In the genomic region with DNA sequence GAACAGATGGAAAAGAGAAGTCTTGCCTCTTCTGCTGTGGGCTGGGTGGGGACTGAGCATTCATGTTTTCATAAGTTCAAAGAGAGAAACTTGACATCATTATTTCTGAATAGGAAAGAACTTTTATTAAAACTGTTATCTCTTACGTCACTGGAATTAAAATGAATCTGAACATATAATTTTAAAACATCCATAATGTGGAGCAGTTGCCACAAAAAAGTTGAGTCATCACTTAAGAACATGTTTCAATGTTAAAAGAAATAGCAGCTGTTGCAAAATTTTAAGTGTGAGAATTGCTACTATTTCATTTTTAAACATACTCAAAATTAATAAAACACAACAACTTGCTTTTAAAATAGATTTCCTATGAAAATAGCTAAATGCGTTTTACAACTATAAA, we compare ENCODE assay signal across 33 cellular contexts.
"Had no signal": no experiment of that assay in that cellular context is flagged by ENCODE, and none has a peak within 500 bp of the region (broad histone marks: within the 10 kb centered on the region; RNA-seq: fewer than 3 reads in every experiment).

No MANE protein-coding gene starts in this region.

- H3K36me3 ChIP-seq: breast epithelium, left lung, neutrophil, pancreas, prostate gland, sigmoid colon, suprapubic skin, tibial artery, upper lobe of right lung had no signal

- H3K27me3 ChIP-seq: breast epithelium, dorsolateral prefrontal cortex, foreskin keratinocyte, left lung, neutrophil, sigmoid colon, suprapubic skin, tibial artery, upper lobe of right lung had no signal

- H3K4me3 ChIP-seq: breast epithelium, coronary artery, dorsolateral prefrontal cortex, left lung, lung, pancreas, prostate gland, sigmoid colon, smooth muscle cell, suprapubic skin, tibial artery, upper lobe of right lung had no signal

- FAIRE-seq: islet of Langerhans, pancreas had no signal

- H3K4me1 Mint-ChIP-seq: activated CD4-positive, alpha-beta memory T cell treated with anti-CD3 and anti-CD28 coated beads, Interleukin-2, amount 10 ng/mL, durations not matched to agents 7 days and 5 days; activated CD4-positive, alpha-beta T cell treated with anti-CD3 and anti-CD28 coated beads, Interleukin-2, amount 10 ng/mL, durations not matched to agents 24 days and 14 days; activated T-helper 17 cell treated with anti-CD3 and anti-CD28 coated beads, Interleukin-2, amount 50 U/mL, for 72 hours; central memory CD8-positive, alpha-beta T cell; stimulated activated naive B cell treated with anti-CD40 and anti-IgM and Interleukin-4, amounts not matched to agents 10 μg/mL and 1 μg/mL and 100 μg/mL, for 72 hours had no signal

- ATAC-seq: activated T-helper 17 cell treated with anti-CD3 and anti-CD28 coated beads, Interleukin-2, amount 50 U/mL, for 72 hours; foreskin keratinocyte; natural killer cell treated with Interleukin-12 subunit alpha and Interleukin-12 subunit beta and Interleukin-15 and Interleukin-18, amount 100 ng/mL, for 72 hours; pancreas; stimulated activated naive B cell treated with anti-CD40 and anti-IgM and Interleukin-4, amounts not matched to agents 10 μg/mL and 1 μg/mL and 100 μg/mL, for 72 hours had no signal

- DNase-seq: activated CD4-positive, alpha-beta memory T cell treated with anti-CD3 and anti-CD28 coated beads, Interleukin-2, amount 10 ng/mL, durations not matched to agents 7 days and 5 days; activated CD4-positive, alpha-beta T cell treated with anti-CD3 and anti-CD28 coated beads, Interleukin-2, amount 10 ng/mL, durations not matched to agents 24 days and 14 days; activated CD4-positive, CD25-positive, alpha-beta regulatory T cell treated with anti-CD3 and anti-CD28 coated beads, Interleukin-2, amount 50 U/mL, for 72 hours; activated CD8-positive, alpha-beta memory T cell treated with anti-CD3 and anti-CD28 coated beads, Interleukin-2, amount 50 U/mL, for 48 hours; activated gamma-delta T cell treated with Interleukin-2 at 50 U/mL for 16 hours; activated naive CD4-positive, alpha-beta T cell treated with anti-CD3 and anti-CD28 coated beads, Interleukin-2, amount 50 U/mL, for 16 hours; activated T-cell treated with anti-CD3 and anti-CD28 coated beads, Interleukin-2, amount 50 U/mL, for 24 hours; dorsolateral prefrontal cortex; effector memory CD4-positive, alpha-beta T cell; foreskin keratinocyte; mesendoderm; pancreas; retina; sigmoid colon; stimulated activated CD4-positive, alpha-beta T cell treated with anti-CD3 and anti-CD28 coated beads, Interleukin-1b, Interleukin-23, amount 100 ng/mL, for 48 hours; stimulated activated naive B cell treated with anti-CD40 and anti-IgM and Interleukin-4, amounts not matched to agents 10 μg/mL and 1 μg/mL and 100 μg/mL, for 72 hours; SW 1271; T1000; tibial artery; upper lobe of right lung had no signal

- H3K9me3 Mint-ChIP-seq: activated CD4-positive, alpha-beta T cell treated with anti-CD3 and anti-CD28 coated beads, Interleukin-2, amount 10 ng/mL, durations not matched to agents 24 days and 14 days; activated T-cell treated with anti-CD3 and anti-CD28 coated beads, Interleukin-2, amount 50 U/mL, for 24 hours; natural killer cell treated with Interleukin-12 subunit alpha and Interleukin-12 subunit beta and Interleukin-15 and Interleukin-18, amount 100 ng/mL, for 72 hours; stimulated activated naive B cell treated with anti-CD40 and anti-IgM and Interleukin-4, amounts not matched to agents 10 μg/mL and 1 μg/mL and 100 μg/mL, for 72 hours; T-helper 1 cell treated with Interleukin-12 subunit alpha and Interleukin-12 subunit beta and Interleukin-4 antibody, amounts not matched to agents 30 μg/mL and 1 μg/mL, for 36 hours had no signal

- H3K4me3 Mint-ChIP-seq: activated CD4-positive, alpha-beta memory T cell treated with anti-CD3 and anti-CD28 coated beads, Interleukin-2, amount 10 ng/mL, durations not matched to agents 7 days and 5 days; activated CD4-positive, alpha-beta T cell treated with anti-CD3 and anti-CD28 coated beads, Interleukin-2, amount 10 ng/mL, durations not matched to agents 24 days and 14 days; activated T-cell treated with anti-CD3 and anti-CD28 coated beads, Interleukin-2, amount 50 U/mL, for 24 hours; activated T-helper 17 cell treated with anti-CD3 and anti-CD28 coated beads, Interleukin-2, amount 50 U/mL, for 72 hours; central memory CD8-positive, alpha-beta T cell; natural killer cell treated with Interleukin-12 subunit alpha and Interleukin-12 subunit beta and Interleukin-15 and Interleukin-18, amount 100 ng/mL, for 72 hours; stimulated activated naive B cell treated with anti-CD40 and anti-IgM and Interleukin-4, amounts not matched to agents 10 μg/mL and 1 μg/mL and 100 μg/mL, for 72 hours; T-helper 1 cell treated with Interleukin-12 subunit alpha and Interleukin-12 subunit beta and Interleukin-4 antibody, amounts not matched to agents 30 μg/mL and 1 μg/mL, for 36 hours had no signal

- H3K9me3 ChIP-seq: breast epithelium, left lung, neutrophil, pancreas, prostate gland, sigmoid colon, suprapubic skin, tibial artery, upper lobe of right lung had no signal

- H3K27ac Mint-ChIP-seq: activated CD4-positive, alpha-beta memory T cell treated with anti-CD3 and anti-CD28 coated beads, Interleukin-2, amount 10 ng/mL, durations not matched to agents 7 days and 5 days; activated CD4-positive, alpha-beta T cell treated with anti-CD3 and anti-CD28 coated beads, Interleukin-2, amount 10 ng/mL, durations not matched to agents 24 days and 14 days; activated T-cell treated with anti-CD3 and anti-CD28 coated beads, Interleukin-2, amount 50 U/mL, for 24 hours; activated T-helper 17 cell treated with anti-CD3 and anti-CD28 coated beads, Interleukin-2, amount 50 U/mL, for 72 hours; natural killer cell treated with Interleukin-12 subunit alpha and Interleukin-12 subunit beta and Interleukin-15 and Interleukin-18, amount 100 ng/mL, for 72 hours; stimulated activated naive B cell treated with anti-CD40 and anti-IgM and Interleukin-4, amounts not matched to agents 10 μg/mL and 1 μg/mL and 100 μg/mL, for 72 hours; T-helper 1 cell treated with Interleukin-12 subunit alpha and Interleukin-12 subunit beta and Interleukin-4 antibody, amounts not matched to agents 30 μg/mL and 1 μg/mL, for 36 hours had no signal

- H3K27me3 Mint-ChIP-seq: activated CD4-positive, alpha-beta memory T cell treated with anti-CD3 and anti-CD28 coated beads, Interleukin-2, amount 10 ng/mL, durations not matched to agents 7 days and 5 days; activated CD4-positive, alpha-beta T cell treated with anti-CD3 and anti-CD28 coated beads, Interleukin-2, amount 10 ng/mL, durations not matched to agents 24 days and 14 days; activated T-cell treated with anti-CD3 and anti-CD28 coated beads, Interleukin-2, amount 50 U/mL, for 24 hours; activated T-helper 17 cell treated with anti-CD3 and anti-CD28 coated beads, Interleukin-2, amount 50 U/mL, for 72 hours; central memory CD8-positive, alpha-beta T cell; stimulated activated naive B cell treated with anti-CD40 and anti-IgM and Interleukin-4, amounts not matched to agents 10 μg/mL and 1 μg/mL and 100 μg/mL, for 72 hours had no signal

- H3K4me2 ChIP-seq: smooth muscle cell had no signal

- H3K4me1 ChIP-seq: breast epithelium, foreskin keratinocyte, left lung, pancreas, prostate gland, suprapubic skin, tibial artery, upper lobe of right lung had no signal

- H3K27ac ChIP-seq: breast epithelium, coronary artery, foreskin keratinocyte, left lung, neutrophil, pancreas, prostate gland, sigmoid colon, suprapubic skin, tibial artery, upper lobe of right lung had no signal

- H3K36me3 Mint-ChIP-seq: natural killer cell treated with Interleukin-12 subunit alpha and Interleukin-12 subunit beta and Interleukin-15 and Interleukin-18, amount 100 ng/mL, for 72 hours; stimulated activated naive B cell treated with anti-CD40 and anti-IgM and Interleukin-4, amounts not matched to agents 10 μg/mL and 1 μg/mL and 100 μg/mL, for 72 hours had no signal
